Comparison of ENCODE assay signal across 8 cellular contexts in the genomic region with DNA sequence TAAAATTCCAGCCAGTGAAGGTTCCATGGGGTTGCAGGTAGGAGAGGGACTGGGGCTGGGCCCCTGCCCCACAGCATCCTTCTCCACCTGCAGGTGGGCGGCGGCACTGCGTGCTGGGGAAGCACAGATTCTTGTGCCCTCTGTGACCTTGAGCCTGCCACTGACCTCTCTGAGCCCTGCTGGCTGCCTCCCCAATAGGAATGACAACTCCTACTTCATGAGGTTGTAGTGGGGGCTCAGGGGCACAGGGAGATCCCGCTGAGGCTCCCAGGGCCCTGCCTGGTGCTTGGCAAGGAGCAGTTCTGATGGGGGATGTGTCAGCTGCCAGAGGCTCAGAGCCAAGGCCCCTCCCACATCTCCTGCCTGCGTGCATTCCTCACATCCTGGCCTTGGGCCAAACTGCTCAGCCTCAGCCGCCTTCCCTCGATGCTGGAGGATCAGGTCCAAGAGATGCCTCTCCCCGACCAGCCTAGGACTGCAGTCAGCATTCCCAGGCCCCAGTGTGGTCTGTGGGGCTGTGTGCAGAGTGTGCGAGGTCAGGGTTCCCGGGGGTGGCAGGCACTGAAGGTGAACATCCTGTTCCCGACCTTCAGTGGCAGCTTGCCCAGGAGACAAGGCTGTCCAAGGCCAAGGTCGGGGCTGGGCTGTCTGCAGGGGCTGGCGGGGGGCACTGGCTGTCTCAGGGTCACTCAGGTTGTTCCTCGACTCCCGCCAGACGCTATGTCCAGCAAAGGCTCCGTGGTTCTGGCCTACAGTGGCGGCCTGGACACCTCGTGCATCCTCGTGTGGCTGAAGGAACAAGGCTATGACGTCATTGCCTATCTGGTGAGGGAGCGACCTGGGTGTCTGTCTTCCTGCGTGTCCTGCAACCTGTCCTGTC. TPM values are rescaled to one million over a fixed set of nuclear protein-coding genes. Genes with fewer than 3 reads are reported as not detected.
DNase-seq lines count a peak whose midpoint lies in the region; ATAC-seq and TF ChIP-seq lines count a peak whose summit lies in the region.

No MANE protein-coding gene starts in this region.

- no peaks in the 10 kb centered on the region for H3K36me3 ChIP-seq in DND-41 (ENCODE audit: insufficient read depth, low read length)
- no peaks in the 10 kb centered on the region for H3K36me3 ChIP-seq in mucosa of descending colon (ENCODE audit: low read depth)
- H3K36me3 ChIP-seq in effector memory CD4-positive, alpha-beta T cell (ENCODE audit: control insufficient read depth, insufficient read depth, low read length) = no peaks in the 10 kb centered on the region

- H3K27me3 ChIP-seq in DND-41 (ENCODE audit: insufficient read depth, low read length, poor library complexity) = no peaks in the 10 kb centered on the region
- H3K27me3 ChIP-seq in effector memory CD4-positive, alpha-beta T cell (replicated peaks; ENCODE audit: control insufficient read depth, insufficient read depth, low read length, poor library complexity, severe bottlenecking) = no peaks in the 10 kb centered on the region

- H3K79me2 ChIP-seq in DND-41 (ENCODE audit: insufficient read depth, low read length) = no peaks in the 10 kb centered on the region

- intact Hi-C loops in mucosa of descending colon (cut with DNase I, micrococcal nuclease) = no loop called here

- DNase-seq in DND-41 (peak; percentile 49), LNCaP clone FGC (ENCODE audit: low read depth) (peak; percentile 62), RKO (ENCODE audit: low spot score) (peak; percentile 92), endothelial cell (ENCODE audit: low spot score) (peak; percentile 48), mucosa of descending colon (peak; percentile 88 to 91 (median 88)), AML-193 (lab: John Stamatoyannopoulos, UW) (no peak)
- DNase-seq in effector memory CD4-positive, alpha-beta T cell = no peak
- DNase-seq in activated CD8-positive, alpha-beta memory T cell treated with anti-CD3 and anti-CD28 coated beads, Interleukin-2, amount 50 U/mL, for 48 hours = no peak

- no peaks in the 10 kb centered on the region for H3K27me3 Mint-ChIP-seq in endothelial cell (ENCODE audit: unreplicated experiment)

- H3K9ac ChIP-seq in DND-41 (ENCODE audit: low read depth, low read length) = no peak overlapping the region

- no peaks in the 10 kb centered on the region for H3K4me1 Mint-ChIP-seq in endothelial cell (ENCODE audit: unreplicated experiment)

- H4K20me1 ChIP-seq in DND-41 (ENCODE audit: insufficient read depth, low read length) = no peaks in the 10 kb centered on the region

- no peak overlapping the region for H3K4me3 Mint-ChIP-seq in endothelial cell (ENCODE audit: unreplicated experiment)

- TF ChIP-seq CTCF in DND-41 (IDR thresholded peaks at IDR 0.05; ENCODE audit: borderline replicate concordance, extremely low read depth, low read length, poor library complexity, severe bottlenecking) (peak; percentile 65), LNCaP clone FGC (IDR thresholded peaks at IDR 0.05; ENCODE audit: control insufficient read depth, extremely low read depth, insufficient read depth) (peak; percentile 35), endothelial cell (IDR thresholded peaks at IDR 0.05; ENCODE audit: unreplicated experiment) (peak; percentile 70), mucosa of descending colon (IDR thresholded peaks at IDR 0.05) (peak; percentile 54)

- H3K27ac ChIP-seq in DND-41 (ENCODE audit: low read length) = no peak overlapping the region
- H3K27ac ChIP-seq in effector memory CD4-positive, alpha-beta T cell (ENCODE audit: insufficient read depth, low read length, poor library complexity, severe bottlenecking) = no peak overlapping the region

- H3K27ac Mint-ChIP-seq in endothelial cell (ENCODE audit: unreplicated experiment) = no peak overlapping the region

- H3K4me1 ChIP-seq in DND-41 (ENCODE audit: insufficient read depth, low read length) = peaks cover 16% of the 10 kb centered on the region
- H3K4me1 ChIP-seq in mucosa of descending colon (ENCODE audit: low read depth) = peaks cover 27% of the 10 kb centered on the region
- H3K4me1 ChIP-seq in effector memory CD4-positive, alpha-beta T cell (ENCODE audit: control insufficient read depth, insufficient read depth, low read length, poor library complexity, severe bottlenecking) = no peaks in the 10 kb centered on the region

- H3K4me3 ChIP-seq in DND-41 (ENCODE audit: low read depth in 1 of 2, low read length in 2 of 2) (no peak overlapping the region), LNCaP clone FGC (ENCODE audit: low read depth, low read length) (no peak overlapping the region), mucosa of descending colon (no peak overlapping the region)
- H3K4me3 ChIP-seq in effector memory CD4-positive, alpha-beta T cell (ENCODE audit: insufficient read depth, low read depth, low read length, poor library complexity, severe bottlenecking) = no peak overlapping the region

- no peaks in the 10 kb centered on the region for H3K36me3 Mint-ChIP-seq in endothelial cell (ENCODE audit: low read depth, unreplicated experiment)

- no peaks in the 10 kb centered on the region for H3K9me3 Mint-ChIP-seq in endothelial cell (ENCODE audit: unreplicated experiment)

- H2AFZ ChIP-seq in DND-41 (ENCODE audit: low read depth, low read length) = no peak overlapping the region

- H3K4me2 ChIP-seq in DND-41 (ENCODE audit: insufficient read depth, low read length) = no peak overlapping the region

- no peaks in the 10 kb centered on the region for H3K9me3 ChIP-seq in DND-41 (ENCODE audit: insufficient read depth, low read length, severe bottlenecking)
- H3K9me3 ChIP-seq in mucosa of descending colon = no peaks in the 10 kb centered on the region
- H3K9me3 ChIP-seq in effector memory CD4-positive, alpha-beta T cell (ENCODE audit: control insufficient read depth, low read length) = no peaks in the 10 kb centered on the region

- ATAC-seq in DND-41 (ENCODE audit: insufficient read depth, low read depth) (peak; percentile 59), mucosa of descending colon (peak; percentile 71)

RNA-seq across cellular contexts. Expression of a gene that starts 7.0 kb away (rescaled TPM):
- total RNA-seq in endothelial cell (ENCODE audit: unreplicated experiment) (3.1 TPM), mucosa of descending colon (100 to 1,000 TPM; 221 to 410 (median 408) TPM)

Comparison
In these comparisons a context has a peak if more than half of its experiments do, and no peak if none do; other contexts are left out.
1. DNase-seq: peak in DND-41 (single experiment), LNCaP clone FGC (single experiment), RKO (single experiment), endothelial cell (single experiment) and mucosa of descending colon (3 of 3); none in effector memory CD4-positive, alpha-beta T cell (0 of 3), AML-193 (0 of 2) and activated CD8-positive, alpha-beta memory T cell treated with anti-CD3 and anti-CD28 coated beads, Interleukin-2, amount 50 U/mL, for 48 hours (single experiment).
2. RNA of a gene that starts 7.0 kb away (total RNA-seq): 221 to 410 TPM in mucosa of descending colon; 3.1 TPM in endothelial cell (single experiment); every median in the first group is over 10 times any median in the second.
3. Peak in every context shown above with its lines, with median percentiles within 50 percentile points of each other: CTCF ChIP-seq.